Comparison of ENCODE assay signal across 9 cellular contexts in genomic region chr2:157327621-157328102, GRCh38. TPM values are rescaled to one million over a fixed set of nuclear protein-coding genes. Genes with fewer than 3 reads are reported as not detected.
DNase-seq lines count a peak whose midpoint lies in the region; ATAC-seq and TF ChIP-seq lines count a peak whose summit lies in the region.
"Had no signal": no experiment of that assay in that cellular context is flagged by ENCODE, and none has a peak within 500 bp of the region (broad histone marks: within the 10 kb centered on the region; RNA-seq: fewer than 3 reads in every experiment).

No MANE protein-coding gene starts in this region.

- H3K4me2 ChIP-seq in osteoblast (ENCODE audit: insufficient read depth, low read length) = peak overlapping the region; percentile 67

- TF ChIP-seq POLR2A in thyroid gland (IDR thresholded peaks at IDR 0.05) = no peak

- WGBS in thyroid gland, 2 donors = 38% methylated on average over 6 of the region's 6 CpGs

- ATAC-seq in GM21723 (IDR thresholded peaks at IDR 0.05; ENCODE audit: unreplicated experiment) = peak; percentile 99
- peak; percentile 97 for ATAC-seq in foreskin keratinocyte

- H3K4me1 ChIP-seq in foreskin keratinocyte = no peaks in the 10 kb centered on the region
- peaks cover 20% of the 10 kb centered on the region for H3K4me1 ChIP-seq in osteoblast (ENCODE audit: insufficient read depth, low read length)
- H3K4me1 ChIP-seq in thyroid gland = no peaks in the 10 kb centered on the region

- H3K9me3 ChIP-seq in osteoblast (ENCODE audit: low read depth, low read length) = no peaks in the 10 kb centered on the region
- H3K9me3 ChIP-seq in thyroid gland = no peaks in the 10 kb centered on the region

- H3K36me3 ChIP-seq in osteoblast (ENCODE audit: insufficient read depth, low read length) = no peaks in the 10 kb centered on the region
- H3K36me3 ChIP-seq in thyroid gland = no peaks in the 10 kb centered on the region

- peak overlapping the region; percentile 8 for H2AFZ ChIP-seq in osteoblast (ENCODE audit: low read length)

- H4K20me1 ChIP-seq in osteoblast (ENCODE audit: insufficient read depth, low read length) = no peaks in the 10 kb centered on the region

- H3K79me2 ChIP-seq in osteoblast (ENCODE audit: insufficient read depth, low read length) = no peaks in the 10 kb centered on the region

- peak; percentile 83 for TF ChIP-seq CTCF in foreskin keratinocyte (conservative IDR thresholded peaks at IDR 0.05)
- peak; percentile 99 for TF ChIP-seq CTCF in osteoblast (IDR thresholded peaks at IDR 0.05; ENCODE audit: extremely low read depth, low read depth, low read length)
- peak; percentile 51 to 90 (median 64) for TF ChIP-seq CTCF in thyroid gland (IDR thresholded peaks at IDR 0.05)

- H3K4me3 ChIP-seq in Jurkat, Clone E6-1 (ENCODE audit: low read length) = no peak overlapping the region
- peak overlapping the region; percentile 18 for H3K4me3 ChIP-seq in osteoblast (ENCODE audit: insufficient read depth, low read length)
- H3K4me3 ChIP-seq in thyroid gland (replicated peaks in 1 of 3) = no peak overlapping the region
- H3K4me3 ChIP-seq: skin epidermis had no signal

- no peak overlapping the region for H3K27ac ChIP-seq in foreskin keratinocyte
- H3K27ac ChIP-seq in osteoblast (ENCODE audit: low read depth, low read length) = peak overlapping the region; percentile 31
- H3K27ac ChIP-seq in thyroid gland = no peak overlapping the region
- H3K27ac ChIP-seq: skin epidermis had no signal

- DNase-seq in EH (ENCODE audit: low read depth) (peak; percentile 77), RPMI8226 (peak; percentile 81), foreskin keratinocyte (peak; percentile 20 to 58), osteoblast (ENCODE audit: insufficient read length, low spot score, missing footprints) (peak; percentile 79), thyroid gland (peak; percentile 64 to 76)
- peak; percentile 60 for DNase-seq in Jurkat, Clone E6-1 (ENCODE audit: low read depth, low spot score)
- DNase-seq in activated T-helper 9 cell treated with anti-CD3 and anti-CD28 coated beads, Interleukin-2, amount 50 U/mL, for 16 hours (ENCODE audit: low read depth) = peak; percentile 77

- H3K27me3 ChIP-seq in foreskin keratinocyte (peaks cover 8% of the 10 kb centered on the region), osteoblast (ENCODE audit: insufficient read depth, low read length) (peaks cover 2% of the 10 kb centered on the region), thyroid gland (no peaks in the 10 kb centered on the region)

- intact Hi-C loops in thyroid gland (cut with DNase I) = no loop called here

RNA-seq across cellular contexts. Expression of gene ERMN, which starts 2.0 kb away (rescaled TPM):
- polyA plus RNA-seq in Jurkat, Clone E6-1 (2012; ENCODE audit: insufficient read depth, insufficient read length) = not detected
- total RNA-seq in foreskin keratinocyte (not detected in 2 replicates), osteoblast (1.4 and 2.7 TPM in 2 replicates), thyroid gland (under 1 TPM in 1 of 4 donors, not detected in 3; 0.49 TPM)
- not detected in 2 replicates for polyA plus RNA-seq in foreskin keratinocyte
